26 cellular contexts compared by ENCODE assay signal in genomic region chr9:22142681-22143080, GRCh38.
A peak's percentile ranks its signal among the peaks of the same experiment; 100 is the strongest.
DNase-seq lines count a peak whose midpoint lies in the region; ATAC-seq, FAIRE-seq and TF ChIP-seq lines count a peak whose summit lies in the region.
"Had no signal": no experiment of that assay in that cellular context is flagged by ENCODE, and none has a peak within 500 bp of the region (broad histone marks: within the 10 kb centered on the region; RNA-seq: fewer than 3 reads in every experiment).

No MANE protein-coding gene starts in this region.

- no peaks in the 10 kb centered on the region for H3K4me1 Mint-ChIP-seq in natural killer cell
- H3K4me1 Mint-ChIP-seq: activated B cell treated with CpG ODN at 0.5 μM for 24 hours, H9 had no signal

- no peak overlapping the region for H3K4me2 ChIP-seq in HepG2 (ENCODE audit: low read depth, low read length)

- WGBS in HepG2 (ENCODE audit: low lambda C conversion rate) = 2% methylated on average over 2 of the region's 2 CpGs
- WGBS in right lobe of liver (ENCODE audit: insufficient coverage, low coverage, low lambda C conversion rate, missing lambda C conversion rate) = 42% methylated on average over 2 of the region's 2 CpGs

- in situ Hi-C loops in HepG2 (cut with HindIII; ENCODE audit: extremely low pct_ligation_motif_present, low pct_unique_long_range_greater_than_20kb) = no loop called here
- in situ Hi-C loops in astrocyte of the spinal cord (cut with HindIII; ENCODE audit: low sequenced_read_pairs) = no loop called here

- H3K4me3 Mint-ChIP-seq in natural killer cell = no peak overlapping the region
- H3K4me3 Mint-ChIP-seq: activated B cell treated with CpG ODN at 0.5 μM for 24 hours; activated CD8-positive, alpha-beta T cell treated with anti-CD3 and anti-CD28 coated beads for 36 hours; activated naive CD8-positive, alpha-beta T cell; activated T-cell treated with anti-CD3 and anti-CD28 coated beads, Interleukin-2, amount 50 U/mL, for 4 hours; H9; neural crest cell; stimulated activated naive B cell treated with anti-CD40 and anti-IgM and Interleukin-4, amounts not matched to agents 10 μg/mL and 1 μg/mL and 100 μg/mL, for 72 hours; T-helper 2 cell treated with Interferon-gamma antibody and Interleukin-4, amounts not matched to agents 5 μg/mL and 100 μg/mL, for 36 hours had no signal

- no peak overlapping the region for H2AFZ ChIP-seq in HepG2 (ENCODE audit: low read length)

- H3K4me1 ChIP-seq in HepG2 (ENCODE audit: insufficient read depth, low read length) (no peaks in the 10 kb centered on the region), right lobe of liver (no peaks in the 10 kb centered on the region), foreskin keratinocyte (peaks cover 24% of the 10 kb centered on the region)

- no peaks in the 10 kb centered on the region for H3K79me2 ChIP-seq in HepG2 (ENCODE audit: insufficient read depth, low read length)

- no peaks in the 10 kb centered on the region for H4K20me1 ChIP-seq in HepG2 (ENCODE audit: insufficient read depth, low read length)

- H3K36me3 Mint-ChIP-seq in natural killer cell = no peaks in the 10 kb centered on the region
- H3K36me3 Mint-ChIP-seq: activated naive CD8-positive, alpha-beta T cell; stimulated activated naive B cell treated with anti-CD40 and anti-IgM and Interleukin-4, amounts not matched to agents 10 μg/mL and 1 μg/mL and 100 μg/mL, for 72 hours had no signal

- CTCF ChIA-PET in HepG2 (lab: Yijun Ruan, JAX; ENCODE audit: low intra/inter-chr PET ratio, low total read pairs) = no interaction called here

- intact Hi-C loops in HepG2 (cut with micrococcal nuclease; ENCODE audit: unreplicated experiment) (no loop called here), right lobe of liver (cut with DNase I) (no loop called here), natural killer cell (cut with micrococcal nuclease) (no loop called here)

- DNase-seq in HepG2 (ENCODE audit: low spot score) (no peak), right lobe of liver (no peak), astrocyte of the spinal cord (ENCODE audit: low read depth, low spot score) (peak; percentile 50), foreskin keratinocyte (peak in 1 of 2 donors; percentile 43), HuH-7 (ENCODE audit: low spot score) (no peak), natural killer cell (no peak)
- DNase-seq: activated B cell treated with CpG ODN at 0.5 μM for 24 hours; activated CD8-positive, alpha-beta T cell treated with anti-CD3 and anti-CD28 coated beads for 36 hours; activated T-cell treated with anti-CD3 and anti-CD28 coated beads, Interleukin-2, amount 50 U/mL, for 4 hours; caudate nucleus; DMS79 treated with DMSO at 0.1 percent for 48 hours; effector CD4-positive, alpha-beta T cell; H9; hypothalamus; KBM-7; kidney glomerular epithelial cell; NCI-H2029; NCI-H446 treated with DMSO at 0.1 percent for 48 hours; stimulated activated CD4-positive, alpha-beta T cell treated with anti-CD3 and anti-CD28 coated beads, Interleukin-15, amount 100 ng/mL, for 24 hours; stimulated activated naive B cell treated with anti-CD40 and anti-IgM and Interleukin-4, amounts not matched to agents 10 μg/mL and 1 μg/mL and 100 μg/mL, for 72 hours had no signal

- peaks cover 7 to 17% of the 10 kb centered on the region in 2 donors for H3K27me3 Mint-ChIP-seq in natural killer cell (ENCODE audit: low read depth in 2 of 2)

- no peak for TF ChIP-seq EP300 in HepG2 (IDR thresholded peaks at IDR 0.05; ENCODE audit: low read depth in 2 of 2, low read length in 2 of 2)
- no peak for TF ChIP-seq EP300 in HepG2 (CRISPR knock-in tag; IDR thresholded peaks at IDR 0.05; ENCODE audit: borderline replicate concordance)

- POLR2A ChIA-PET in HepG2 (lab: Yijun Ruan, JAX) = no interaction called here

- H3K36me3 ChIP-seq in HepG2 (replicated peaks in 1 of 2; ENCODE audit: control insufficient read depth in 1 of 2, insufficient read depth in 2 of 2, low read length in 2 of 2) (no peaks in the 10 kb centered on the region), right lobe of liver (no peaks in the 10 kb centered on the region)

- no peak overlapping the region for H3K27ac ChIP-seq in HepG2 (ENCODE audit: extremely low read length, insufficient read depth, low read length)
- H3K27ac ChIP-seq in right lobe of liver = no peak overlapping the region
- H3K27ac ChIP-seq in foreskin keratinocyte = no peak overlapping the region

- TF ChIP-seq POLR2A in HepG2 (IDR thresholded peaks at IDR 0.05; ENCODE audit: insufficient read depth in 1 of 2, low read depth in 2 of 2, low read length in 2 of 2) = no peak
- TF ChIP-seq POLR2A in right lobe of liver (IDR thresholded peaks at IDR 0.05) = no peak

- H3K9me3 ChIP-seq in HepG2 (ENCODE audit: low read length) (no peaks in the 10 kb centered on the region), right lobe of liver (no peaks in the 10 kb centered on the region)

- TF ChIP-seq RAD21 in HepG2 (CRISPR knock-in tag; IDR thresholded peaks at IDR 0.05) = no peak

- H3K9ac ChIP-seq in HepG2 (ENCODE audit: insufficient read depth, low read depth, low read length) = no peak overlapping the region

- no peaks in the 10 kb centered on the region for H3K9me3 Mint-ChIP-seq in natural killer cell
- H3K9me3 Mint-ChIP-seq: activated B cell treated with CpG ODN at 0.5 μM for 24 hours; activated CD8-positive, alpha-beta T cell treated with anti-CD3 and anti-CD28 coated beads for 36 hours; activated T-cell treated with anti-CD3 and anti-CD28 coated beads, Interleukin-2, amount 50 U/mL, for 4 hours; H9; neural crest cell; T-helper 2 cell treated with Interferon-gamma antibody and Interleukin-4, amounts not matched to agents 5 μg/mL and 100 μg/mL, for 36 hours had no signal

- FAIRE-seq in HepG2 (lab: Jason Lieb, UNC) = no peak
- FAIRE-seq: GM18507 had no signal

- H3K27me3 ChIP-seq in HepG2 (ENCODE audit: control insufficient read depth in 1 of 2, insufficient read depth in 2 of 2, low read length in 2 of 2) = 0 out of 5 replicates have a peak, but pooled peaks cover 0 to 1% of the 10 kb centered on the region in 2 experiments
- H3K27me3 ChIP-seq in right lobe of liver = no peaks in the 10 kb centered on the region
- no peaks in the 10 kb centered on the region for H3K27me3 ChIP-seq in foreskin keratinocyte

- BruUV-seq in HepG2 (replicated peaks; lab: Mats Ljungman, UMichigan) = no TSS peak

- TF ChIP-seq CTCF in HepG2 (CRISPR knock-in tag; IDR thresholded peaks at IDR 0.05) = no peak
- no peak for TF ChIP-seq CTCF in right lobe of liver (IDR thresholded peaks at IDR 0.05)
- TF ChIP-seq CTCF in astrocyte of the spinal cord (IDR thresholded peaks at IDR 0.05; ENCODE audit: low read depth, low read length) = no peak
- no peak for TF ChIP-seq CTCF in foreskin keratinocyte (conservative IDR thresholded peaks at IDR 0.05)
- no peak for TF ChIP-seq CTCF in natural killer cell (IDR thresholded peaks at IDR 0.05)

- no peak overlapping the region for H3K4me3 ChIP-seq in HepG2 (replicated peaks in 1 of 3; ENCODE audit: insufficient read depth in 1 of 3, low read depth in 2 of 3, low read length in 3 of 3)
- no peak overlapping the region for H3K4me3 ChIP-seq in right lobe of liver
- H3K4me3 ChIP-seq in astrocyte of the spinal cord (ENCODE audit: low read depth, low read length) = no peak overlapping the region

- H3K27ac Mint-ChIP-seq in natural killer cell = no peak overlapping the region
- H3K27ac Mint-ChIP-seq: activated B cell treated with CpG ODN at 0.5 μM for 24 hours; activated CD8-positive, alpha-beta T cell treated with anti-CD3 and anti-CD28 coated beads for 36 hours; activated naive CD8-positive, alpha-beta T cell; H9; stimulated activated naive B cell treated with anti-CD40 and anti-IgM and Interleukin-4, amounts not matched to agents 10 μg/mL and 1 μg/mL and 100 μg/mL, for 72 hours; T-helper 2 cell treated with Interferon-gamma antibody and Interleukin-4, amounts not matched to agents 5 μg/mL and 100 μg/mL, for 36 hours had no signal

- ATAC-seq in HepG2 (no peak), right lobe of liver (no peak), foreskin keratinocyte (peak; percentile 85), natural killer cell (no peak), HG02678 (IDR thresholded peaks at IDR 0.05; ENCODE audit: unreplicated experiment) (no peak), GM19351 (IDR thresholded peaks at IDR 0.05; ENCODE audit: unreplicated experiment) (no peak)
- ATAC-seq: activated CD8-positive, alpha-beta T cell treated with anti-CD3 and anti-CD28 coated beads for 36 hours; activated T-cell treated with anti-CD3 and anti-CD28 coated beads, Interleukin-2, amount 50 U/mL, for 4 hours; stimulated activated naive B cell treated with anti-CD40 and anti-IgM and Interleukin-4, amounts not matched to agents 10 μg/mL and 1 μg/mL and 100 μg/mL, for 72 hours had no signal

TF ChIP-seq in HepG2, 621 proteins besides CTCF, POLR2A, EP300 and RAD21:
- TF ChIP-seq ZNF562 (CRISPR knock-in tag; IDR thresholded peaks at IDR 0.05; ENCODE audit: borderline replicate concordance) (no peak), MAX (IDR thresholded peaks at IDR 0.05) (no peak), ZNF343 (CRISPR knock-in tag; IDR thresholded peaks at IDR 0.05) (no peak), ZNF746 (CRISPR knock-in tag; IDR thresholded peaks at IDR 0.05) (no peak), ZNF629 (CRISPR knock-in tag; conservative IDR thresholded peaks at IDR 0.05) (no peak), ZNF792 (CRISPR knock-in tag; IDR thresholded peaks at IDR 0.05) (0 out of 2 replicates have a peak, but pooled peaks have one; percentile 25)
TF ChIP-seq in HepG2: peak in this region for 1.
